ENCODE assay signal across 25 cellular contexts in the genomic region with DNA sequence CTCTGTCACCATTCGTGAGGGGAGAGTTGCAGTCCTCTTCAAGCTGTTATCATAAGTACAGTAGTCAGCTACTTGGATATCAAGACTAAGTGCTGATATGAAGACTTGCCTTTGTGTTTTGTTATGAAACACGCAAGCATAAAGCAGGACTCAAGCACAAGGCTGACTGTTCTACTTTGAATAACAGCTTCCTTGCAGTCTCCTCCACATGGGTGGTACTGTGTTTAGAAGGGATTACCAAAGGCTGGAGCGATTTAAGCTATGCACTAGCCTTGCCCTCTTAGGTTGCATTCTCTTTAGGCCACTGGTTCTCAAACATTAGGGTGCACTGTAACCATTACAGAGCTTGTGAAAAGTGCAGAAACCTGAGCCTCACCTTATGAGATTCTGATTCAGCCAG. TPM values are rescaled to one million over a fixed set of nuclear protein-coding genes. Genes with fewer than 3 reads are reported as not detected.
DNase-seq lines count a peak whose midpoint lies in the region; ATAC-seq, FAIRE-seq and TF ChIP-seq lines count a peak whose summit lies in the region.
"Had no signal": no experiment of that assay in that cellular context is flagged by ENCODE, and none has a peak within 500 bp of the region (broad histone marks: within the 10 kb centered on the region; RNA-seq: fewer than 3 reads in every experiment).

No MANE protein-coding gene starts in this region.

- ATAC-seq in SK-N-SH treated with all-trans-retinoic acid at 6 μM for 48 hours, result no peak
- ATAC-seq: A549, GM12878, HCT116 had no signal

- no peak overlapping the region for H3K4me2 ChIP-seq in keratinocyte (ENCODE audit: control insufficient read depth, extremely low read depth, insufficient read depth, low read depth, low read length)
- H3K4me2 ChIP-seq: A549; BLaER1 treated with 17β-estradiol and CSF1 and Interleukin-3, amounts not matched to agents 10 nM and 100 nM had no signal

- H3K9ac ChIP-seq in keratinocyte (ENCODE audit: control insufficient read depth, extremely low read depth, insufficient read depth, low read length), result no peak overlapping the region
- H3K9ac ChIP-seq: BLaER1 treated with 17β-estradiol and CSF1 and Interleukin-3, amounts not matched to agents 10 nM and 100 nM; GM23248 had no signal

- H3K4me3 ChIP-seq in keratinocyte (ENCODE audit: control insufficient read depth in 2 of 3, extremely low read depth in 1 of 3, insufficient read depth in 2 of 3, low read depth in 1 of 3, low read length in 3 of 3) (no peak overlapping the region), retinal pigment epithelial cell (ENCODE audit: low read length) (no peak overlapping the region)
- H3K4me3 ChIP-seq: A549; BLaER1 treated with 17β-estradiol and CSF1 and Interleukin-3, amounts not matched to agents 10 nM and 100 nM; GM12878; GM23248 had no signal

- H3K27ac ChIP-seq in keratinocyte (ENCODE audit: control insufficient read depth, insufficient read depth, low read length), result no peak overlapping the region
- H3K27ac ChIP-seq: A549; BLaER1 treated with 17β-estradiol and CSF1 and Interleukin-3, amounts not matched to agents 10 nM and 100 nM; GM23248 had no signal

- H3K36me3 ChIP-seq in keratinocyte (ENCODE audit: control insufficient read depth in 2 of 2, extremely low read depth in 1 of 2, insufficient read depth in 2 of 2, low read length in 2 of 2), result peaks cover 16 to 19% of the 10 kb centered on the region in 2 experiments

- no peak for DNase-seq in GM19239 (ENCODE audit: insufficient read length, low spot score)
- DNase-seq in amniotic epithelial cell (ENCODE audit: low read depth), result peak; percentile 66
- no peak for DNase-seq in keratinocyte (ENCODE audit: low read depth, low spot score)
- DNase-seq in retinal pigment epithelial cell (ENCODE audit: low read depth), result peak; percentile 5
- no peak for DNase-seq in activated CD4-positive, alpha-beta T cell treated with anti-CD3 and anti-CD28 coated beads, Interleukin-2, amount 50 U/mL, for 48 hours
- DNase-seq in central memory CD4-positive, alpha-beta T cell, result no peak
- DNase-seq: 8988T; ACHN; AML-193; BE2C; CD4-positive, alpha-beta T cell; CD8-positive, alpha-beta memory T cell; DMS 273 treated with DMSO at 0.1 percent for 48 hours; DMS79; EL; GDM1; GM23248; H7 had no signal

- H4K20me1 ChIP-seq in keratinocyte (ENCODE audit: control insufficient read depth, extremely low read depth, insufficient read depth, low read length), result no peaks in the 10 kb centered on the region

- FAIRE-seq in GM19239 (lab: Jason Lieb, UNC), result peak; percentile 11
- peak; percentile 48 for FAIRE-seq in keratinocyte (lab: Jason Lieb, UNC)
- FAIRE-seq: A549, D721Med, GM12878, H1 had no signal

- dilution Hi-C loops in keratinocyte (cut with MboI; ENCODE audit: extremely low pct_ligation_motif_present, low sequenced_read_pairs), result no loop called here

- no peaks in the 10 kb centered on the region for H3K4me1 ChIP-seq in keratinocyte (ENCODE audit: control insufficient read depth, extremely low read depth, insufficient read depth, low read length)
- H3K4me1 ChIP-seq: A549, BE2C had no signal

- H2AFZ ChIP-seq in keratinocyte (ENCODE audit: control insufficient read depth, low read length), result no peak overlapping the region
- H2AFZ ChIP-seq: GM23248 had no signal

- H3K79me2 ChIP-seq in keratinocyte (ENCODE audit: control insufficient read depth, insufficient read depth, low read length), result no peaks in the 10 kb centered on the region

- TF ChIP-seq CTCF in keratinocyte (optimal IDR thresholded peaks at IDR 0.05 in 1 of 3, IDR thresholded peaks at IDR 0.05 in 1 of 3, conservative IDR thresholded peaks at IDR 0.05 in 1 of 3; ENCODE audit: extremely low read depth in 1 of 3, insufficient read depth in 2 of 3, low read length in 3 of 3) (no peak), retinal pigment epithelial cell (conservative IDR thresholded peaks at IDR 0.05; ENCODE audit: low read depth, low read length) (no peak)

- H3K9me1 ChIP-seq in keratinocyte (ENCODE audit: control insufficient read depth, extremely low read depth, insufficient read depth, low read length), result no peaks in the 10 kb centered on the region

- H3K9me3 ChIP-seq in keratinocyte (ENCODE audit: control insufficient read depth, low read depth, low read length), result no peaks in the 10 kb centered on the region
- H3K9me3 ChIP-seq: A549; BE2C; BLaER1 treated with 17β-estradiol and CSF1 and Interleukin-3, amounts not matched to agents 10 nM and 100 nM had no signal

- H3K27me3 ChIP-seq in keratinocyte (ENCODE audit: control insufficient read depth, extremely low read depth, insufficient read depth, low read length), result no peaks in the 10 kb centered on the region
- H3K27me3 ChIP-seq: BE2C; BLaER1 treated with 17β-estradiol and CSF1 and Interleukin-3, amounts not matched to agents 10 nM and 100 nM had no signal

TF ChIP-seq in SK-N-SH treated with all-trans-retinoic acid at 6 μM for 48 hours, 23 proteins besides CTCF, POLR2A, EP300 and RAD21:
- no peak for TF ChIP-seq ARNTL (CRISPR knock-in tag; IDR thresholded peaks at IDR 0.05; ENCODE audit: borderline replicate concordance, low read depth)
- TF ChIP-seq, protein P1, sequence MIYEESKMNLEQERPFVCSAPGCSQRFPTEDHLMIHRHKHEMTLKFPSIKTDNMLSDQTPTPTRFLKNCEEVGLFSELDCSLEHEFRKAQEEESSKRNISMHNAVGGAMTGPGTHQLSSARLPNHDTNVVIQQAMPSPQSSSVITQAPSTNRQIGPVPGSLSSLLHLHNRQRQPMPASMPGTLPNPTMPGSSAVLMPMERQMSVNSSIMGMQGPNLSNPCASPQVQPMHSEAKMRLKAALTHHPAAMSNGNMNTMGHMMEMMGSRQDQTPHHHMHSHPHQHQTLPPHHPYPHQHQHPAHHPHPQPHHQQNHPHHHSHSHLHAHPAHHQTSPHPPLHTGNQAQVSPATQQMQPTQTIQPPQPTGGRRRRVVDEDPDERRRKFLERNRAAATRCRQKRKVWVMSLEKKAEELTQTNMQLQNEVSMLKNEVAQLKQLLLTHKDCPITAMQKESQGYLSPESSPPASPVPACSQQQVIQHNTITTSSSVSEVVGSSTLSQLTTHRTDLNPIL (CRISPR knock-in tag; IDR thresholded peaks at IDR 0.05; ENCODE audit: low read depth), result no peak
- no peak for TF ChIP-seq ISL1 (CRISPR knock-in tag; IDR thresholded peaks at IDR 0.05)

RNA-seq across cellular contexts. Expression of a gene that starts 41.4 kb away (rescaled TPM):
- polyA plus RNA-seq in keratinocyte, result 19.5 to 31.8 TPM (median 22.2 TPM) in 3 replicates
- 2.2 TPM for polyA plus RNA-seq in keratinocyte (2011; ENCODE audit: low read depth)
- polyA plus RNA-seq in keratinocyte (2011; cell fraction: cytosol; rRNA removed), result 15.5 and 23.1 TPM in 2 replicates
- 22.0 and 22.4 TPM in 2 replicates for polyA plus RNA-seq in keratinocyte (2011; cell fraction: nucleus; rRNA removed)
- 10.5 and 15.1 TPM in 2 replicates for polyA plus RNA-seq in keratinocyte (2012; ENCODE audit: low replicate concordance)
- polyA minus RNA-seq in keratinocyte, result 39.0 to 66.1 TPM (median 46.3 TPM) in 3 replicates
- polyA minus RNA-seq in keratinocyte (2011; cell fraction: cytosol; rRNA and poly(A)+ RNA removed), result 34.7 TPM
- polyA minus RNA-seq in keratinocyte (2011; cell fraction: nucleus; rRNA and poly(A)+ RNA removed), result 20.3 and 47.3 TPM in 2 replicates

Comparison
In these comparisons a context has a peak if more than half of its experiments do, and no peak if none do; other contexts are left out.
1. DNase-seq: peak in amniotic epithelial cell (single experiment) and retinal pigment epithelial cell (single experiment); none in GM19239 (single experiment), keratinocyte (single experiment), activated CD4-positive, alpha-beta T cell treated with anti-CD3 and anti-CD28 coated beads, Interleukin-2, amount 50 U/mL, for 48 hours (0 of 2) and central memory CD4-positive, alpha-beta T cell (single experiment).